17 cellular contexts compared by ENCODE assay signal in genomic region chr11:120240866-120241265, GRCh38. TPM values are rescaled to one million over a fixed set of nuclear protein-coding genes. Genes with fewer than 3 reads are reported as not detected.
DNase-seq lines count a peak whose midpoint lies in the region; TF ChIP-seq lines count a peak whose summit lies in the region.
"Had no signal": no experiment of that assay in that cellular context is flagged by ENCODE, and none has a peak within 500 bp of the region (broad histone marks: within the 10 kb centered on the region; RNA-seq: fewer than 3 reads in every experiment).

No MANE protein-coding gene starts in this region.

- no peak overlapping the region for H3K9ac ChIP-seq in HUES6 (ENCODE audit: low read length)
- H3K9ac ChIP-seq: BLaER1 treated with 17β-estradiol and CSF1 and Interleukin-3, amounts not matched to agents 10 nM and 100 nM had no signal

- WGBS in suprapubic skin, result 42% methylated on average over 2 of the region's 2 CpGs

- no peak for TF ChIP-seq EP300 in suprapubic skin (IDR thresholded peaks at IDR 0.05)

- H3K4me1 Mint-ChIP-seq in brain (peaks cover 21% of the 10 kb centered on the region), nephron (no peaks in the 10 kb centered on the region)
- H3K4me1 Mint-ChIP-seq in T-helper 2 cell treated with Interferon-gamma antibody and Interleukin-4, amounts not matched to agents 5 μg/mL and 100 μg/mL, for 36 hours (ENCODE audit: low read depth), result peaks cover 12% of the 10 kb centered on the region
- peaks cover 17% of the 10 kb centered on the region for H3K4me1 Mint-ChIP-seq in activated T-cell treated with anti-CD3 and anti-CD28 coated beads, Interleukin-2, amount 50 U/mL, for 24 hours (ENCODE audit: low read depth)

- H3K9me3 ChIP-seq in HUES6 (ENCODE audit: control insufficient read depth, insufficient read depth, low read depth, low read length), result no peaks in the 10 kb centered on the region
- no peaks in the 10 kb centered on the region for H3K9me3 ChIP-seq in suprapubic skin
- H3K9me3 ChIP-seq: BLaER1 treated with 17β-estradiol and CSF1 and Interleukin-3, amounts not matched to agents 10 nM and 100 nM; Peyer's patch; SJSA1 had no signal

- H3K27ac Mint-ChIP-seq in brain (no peak overlapping the region), nephron (no peak overlapping the region)
- no peak overlapping the region for H3K27ac Mint-ChIP-seq in T-helper 2 cell treated with Interferon-gamma antibody and Interleukin-4, amounts not matched to agents 5 μg/mL and 100 μg/mL, for 36 hours
- H3K27ac Mint-ChIP-seq in activated T-cell treated with anti-CD3 and anti-CD28 coated beads, Interleukin-2, amount 50 U/mL, for 24 hours, result no peak overlapping the region
- H3K27ac Mint-ChIP-seq: CD8-positive, alpha-beta T cell had no signal

- H3K4me3 ChIP-seq in HUES6 (ENCODE audit: low read depth, low read length) (peak overlapping the region; percentile 60; the same call in 1 of the 2 replicates), suprapubic skin (peak overlapping the region; percentile 46)
- H3K4me3 ChIP-seq: BLaER1 treated with 17β-estradiol and CSF1 and Interleukin-3, amounts not matched to agents 10 nM and 100 nM; GM12878; SJSA1 had no signal

- H3K36me3 Mint-ChIP-seq in brain, result no peaks in the 10 kb centered on the region
- H3K36me3 Mint-ChIP-seq in nephron (ENCODE audit: low read depth), result no peaks in the 10 kb centered on the region
- no peaks in the 10 kb centered on the region for H3K36me3 Mint-ChIP-seq in T-helper 2 cell treated with Interferon-gamma antibody and Interleukin-4, amounts not matched to agents 5 μg/mL and 100 μg/mL, for 36 hours (ENCODE audit: low read depth)
- no peaks in the 10 kb centered on the region for H3K36me3 Mint-ChIP-seq in activated T-cell treated with anti-CD3 and anti-CD28 coated beads, Interleukin-2, amount 50 U/mL, for 24 hours (ENCODE audit: low read depth)
- H3K36me3 Mint-ChIP-seq: CD8-positive, alpha-beta T cell had no signal

- TF ChIP-seq CTCF in brain (conservative IDR thresholded peaks at IDR 0.05) (no peak), nephron (IDR thresholded peaks at IDR 0.05; ENCODE audit: unreplicated experiment in 3 of 3) (no peak), suprapubic skin (IDR thresholded peaks at IDR 0.05) (no peak)

- peaks cover 0 to 2% (median 0%) of the 10 kb centered on the region in 5 experiments for H3K9me3 Mint-ChIP-seq in brain
- H3K9me3 Mint-ChIP-seq in nephron, result no peaks in the 10 kb centered on the region
- H3K9me3 Mint-ChIP-seq in T-helper 2 cell treated with Interferon-gamma antibody and Interleukin-4, amounts not matched to agents 5 μg/mL and 100 μg/mL, for 36 hours, result no peaks in the 10 kb centered on the region
- H3K9me3 Mint-ChIP-seq in activated T-cell treated with anti-CD3 and anti-CD28 coated beads, Interleukin-2, amount 50 U/mL, for 24 hours, result no peaks in the 10 kb centered on the region
- H3K9me3 Mint-ChIP-seq: CD8-positive, alpha-beta T cell had no signal

- H3K36me3 ChIP-seq in HUES6 (ENCODE audit: control insufficient read depth, insufficient read depth, low read length) (no peaks in the 10 kb centered on the region), suprapubic skin (no peaks in the 10 kb centered on the region)
- H3K36me3 ChIP-seq: BLaER1 treated with 17β-estradiol and CSF1 and Interleukin-3, amounts not matched to agents 10 nM and 100 nM; Peyer's patch; SJSA1 had no signal

- no peak for DNase-seq in suprapubic skin (ENCODE audit: low spot score in 2 of 2)
- no peak for DNase-seq in T-helper 2 cell treated with Interferon-gamma antibody and Interleukin-4, amounts not matched to agents 5 μg/mL and 100 μg/mL, for 36 hours (ENCODE audit: low spot score)
- no peak for DNase-seq in activated T-cell treated with anti-CD3 and anti-CD28 coated beads, Interleukin-2, amount 50 U/mL, for 24 hours
- DNase-seq in NCI-H82 treated with DMSO at 0.1 percent for 48 hours (lab: John Stamatoyannopoulos, UW; ENCODE audit: unreplicated experiment), result no peak
- DNase-seq: CD8-positive, alpha-beta T cell; EL; IMR-90; NCI-H1417 treated with DMSO at 0.1 percent for 48 hours; NCI-H187 treated with DMSO at 0.1 percent for 48 hours; Peyer's patch had no signal

- H3K4me1 ChIP-seq in HUES6 (ENCODE audit: control insufficient read depth, insufficient read depth, low read length) (peaks cover 32% of the 10 kb centered on the region), suprapubic skin (peaks cover 47% of the 10 kb centered on the region)
- H3K4me1 ChIP-seq: SJSA1 had no signal

- no peak overlapping the region for H3K27ac ChIP-seq in HUES6 (ENCODE audit: low read depth, low read length)
- peak overlapping the region; percentile 82 for H3K27ac ChIP-seq in suprapubic skin
- H3K27ac ChIP-seq: BLaER1 treated with 17β-estradiol and CSF1 and Interleukin-3, amounts not matched to agents 10 nM and 100 nM; Peyer's patch; SJSA1 had no signal

- H3K27me3 Mint-ChIP-seq in brain (peaks cover 58% of the 10 kb centered on the region), nephron (ENCODE audit: low read depth) (peaks cover 98% of the 10 kb centered on the region)
- H3K27me3 Mint-ChIP-seq in T-helper 2 cell treated with Interferon-gamma antibody and Interleukin-4, amounts not matched to agents 5 μg/mL and 100 μg/mL, for 36 hours (ENCODE audit: low read depth), result peaks cover 80% of the 10 kb centered on the region
- peaks cover 94% of the 10 kb centered on the region for H3K27me3 Mint-ChIP-seq in activated T-cell treated with anti-CD3 and anti-CD28 coated beads, Interleukin-2, amount 50 U/mL, for 24 hours

- H3K4me3 Mint-ChIP-seq in brain (peak overlapping the region in 4 of 5 experiments; percentile 35 to 76 (median 64)), nephron (peak overlapping the region; percentile 41 to 64 (median 58))
- H3K4me3 Mint-ChIP-seq in T-helper 2 cell treated with Interferon-gamma antibody and Interleukin-4, amounts not matched to agents 5 μg/mL and 100 μg/mL, for 36 hours, result no peak overlapping the region
- H3K4me3 Mint-ChIP-seq in activated T-cell treated with anti-CD3 and anti-CD28 coated beads, Interleukin-2, amount 50 U/mL, for 24 hours, result no peak overlapping the region
- H3K4me3 Mint-ChIP-seq: CD8-positive, alpha-beta T cell had no signal

- TF ChIP-seq POLR2A in suprapubic skin (IDR thresholded peaks at IDR 0.05), result no peak

- H3K27me3 ChIP-seq in HUES6 (ENCODE audit: control insufficient read depth, insufficient read depth, low read length), result peaks cover 52% of the 10 kb centered on the region
- peaks cover 34% of the 10 kb centered on the region for H3K27me3 ChIP-seq in suprapubic skin
- H3K27me3 ChIP-seq: SJSA1 had no signal

RNA-seq across cellular contexts. Expression of gene POU2F3, which starts 0.9 kb away (rescaled TPM):
- 0.58 TPM for polyA plus RNA-seq in brain (ENCODE audit: insufficient read depth, low read depth, low replicate concordance)
- total RNA-seq in suprapubic skin, result 100 to 1,000 TPM in 2 of 4 donors, 10 to 100 TPM in 2; 58.2 to 219 (median 105) TPM
- total RNA-seq: A673; CD8-positive, alpha-beta T cell; SJSA1 had no signal

RNA-seq across cellular contexts. Expression of gene OAF, which starts 30.0 kb away (rescaled TPM):
- 13.7 TPM for polyA plus RNA-seq in brain (ENCODE audit: insufficient read depth, low read depth, low replicate concordance)
- 10 to 100 TPM in 3 of 4 donors, 1 to 10 TPM in 1; 5.0 to 13.0 (median 10.8) TPM for total RNA-seq in suprapubic skin

Comparison
In these comparisons a context has a peak if more than half of its experiments do, and no peak if none do; other contexts are left out.
1. H3K4me3 Mint-ChIP-seq: peak in brain (4 of 5) and nephron (3 of 3); none in T-helper 2 cell treated with Interferon-gamma antibody and Interleukin-4, amounts not matched to agents 5 μg/mL and 100 μg/mL, for 36 hours (single experiment) and activated T-cell treated with anti-CD3 and anti-CD28 coated beads, Interleukin-2, amount 50 U/mL, for 24 hours (single experiment).